ENCODE assay signal across 9 cellular contexts in the genomic region with DNA sequence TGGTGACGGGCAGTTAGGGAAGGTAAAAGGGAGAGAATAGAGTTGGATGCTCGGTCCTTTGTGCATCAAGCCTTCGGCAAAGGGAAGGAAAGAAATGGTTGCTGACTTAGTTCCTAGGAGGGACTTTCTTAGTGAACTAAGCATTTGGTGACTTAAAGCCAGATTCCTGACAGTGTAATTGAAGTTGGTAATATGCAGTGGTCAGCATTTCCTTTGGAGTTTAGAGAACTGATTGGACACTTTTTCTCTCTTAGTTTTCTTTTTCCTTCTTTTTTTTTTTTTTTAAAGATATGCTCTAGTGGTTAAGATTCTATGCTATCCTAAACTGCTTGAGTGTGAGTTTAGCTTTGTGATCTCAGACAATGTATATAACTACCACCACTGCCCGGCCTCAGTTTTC. TPM values are rescaled to one million over a fixed set of nuclear protein-coding genes. Genes with fewer than 3 reads are reported as not detected.
DNase-seq lines count a peak whose midpoint lies in the region; ATAC-seq and TF ChIP-seq lines count a peak whose summit lies in the region.
"Had no signal": no experiment of that assay in that cellular context is flagged by ENCODE, and none has a peak within 500 bp of the region (broad histone marks: within the 10 kb centered on the region; RNA-seq: fewer than 3 reads in every experiment).

No MANE protein-coding gene starts in this region.

- H3K9me3 ChIP-seq in GM23248 (ENCODE audit: low read depth) (no peaks in the 10 kb centered on the region), RWPE2 (ENCODE audit: severe bottlenecking) (no peaks in the 10 kb centered on the region), esophagus muscularis mucosa (no peaks in the 10 kb centered on the region), neuronal stem cell (replicated peaks in 1 of 2; ENCODE audit: control insufficient read depth in 2 of 2, insufficient read depth in 1 of 2, low read depth in 1 of 2, low read length in 2 of 2) (no peaks in the 10 kb centered on the region)
- H3K9me3 ChIP-seq: mucosa of descending colon had no signal

- no peak overlapping the region for H3K14ac ChIP-seq in neuronal stem cell (ENCODE audit: low read length)

- H3K27me3 ChIP-seq in GM23248 (replicated peaks; ENCODE audit: insufficient read depth), result no peaks in the 10 kb centered on the region
- H3K27me3 ChIP-seq in RWPE2 (ENCODE audit: insufficient read depth, poor library complexity, severe bottlenecking), result no peaks in the 10 kb centered on the region
- no peaks in the 10 kb centered on the region for H3K27me3 ChIP-seq in esophagus muscularis mucosa
- no peaks in the 10 kb centered on the region for H3K27me3 ChIP-seq in neuronal stem cell (ENCODE audit: control insufficient read depth in 3 of 3, insufficient read depth in 3 of 3, low read depth in 1 of 3, low read length in 3 of 3)

- WGBS in GM23248 (ENCODE audit: low coverage in 1 of 2, low lambda C conversion rate in 2 of 2, missing lambda C conversion rate in 2 of 2), 2 experiments, result 62% methylated on average over 4 of the region's 4 CpGs
- WGBS in esophagus muscularis mucosa, result 73% methylated on average over 4 of the region's 4 CpGs
- no CpG with 5 or more reads among the region's 4 CpGs for WGBS in neuronal stem cell (ENCODE audit: extremely low coverage in 2 of 2, insufficient read length in 2 of 2, insufficient replicate concordance in 1 of 2), 2 donors

- H3K4me1 ChIP-seq in GM23248 (ENCODE audit: insufficient read depth), result peaks cover 41% of the 10 kb centered on the region
- peaks cover 15% of the 10 kb centered on the region for H3K4me1 ChIP-seq in RWPE2 (ENCODE audit: insufficient read depth, poor library complexity, severe bottlenecking)
- peaks cover 36 to 63% (median 49%) of the 10 kb centered on the region in 4 donors for H3K4me1 ChIP-seq in esophagus muscularis mucosa
- H3K4me1 ChIP-seq in neuronal stem cell (ENCODE audit: control insufficient read depth in 2 of 2, insufficient read depth in 1 of 2, low read depth in 1 of 2, low read length in 2 of 2), result peaks cover 10 to 12% of the 10 kb centered on the region in 2 donors

- H2BK15ac ChIP-seq in neuronal stem cell (ENCODE audit: low read length), result no peak overlapping the region

- no peaks in the 10 kb centered on the region for H3K9me2 ChIP-seq in GM23248 (ENCODE audit: insufficient read depth)

- DNase-seq in GM23248 (peak; percentile 43), RWPE2 (ENCODE audit: low spot score) (no peak), esophagus muscularis mucosa (ENCODE audit: extremely low spot score) (no peak), retinal pigment epithelial cell (ENCODE audit: low read depth) (no peak), NCI-H2227 (lab: John Stamatoyannopoulos, UW; ENCODE audit: unreplicated experiment) (no peak), neuronal stem cell (ENCODE audit: low spot score) (no peak), A172 (ENCODE audit: low spot score) (no peak)
- DNase-seq: mucosa of descending colon had no signal

- H2AK5ac ChIP-seq in neuronal stem cell (ENCODE audit: low read depth, low read length), result no peak overlapping the region

- H2BK120ac ChIP-seq in neuronal stem cell (ENCODE audit: low read depth, low read length), result no peak overlapping the region

- H3K4ac ChIP-seq in neuronal stem cell (ENCODE audit: low read length), result no peak overlapping the region

- peaks cover 17% of the 10 kb centered on the region for H3F3A ChIP-seq in GM23248 (ENCODE audit: insufficient read depth)

- peaks cover 5% of the 10 kb centered on the region for H3K79me1 ChIP-seq in neuronal stem cell (ENCODE audit: low read depth, low read length)

- H3K4me3 ChIP-seq in GM23248, result peak overlapping the region; percentile 93
- peak overlapping the region; percentile 88 for H3K4me3 ChIP-seq in RWPE2 (ENCODE audit: severe bottlenecking)
- peak overlapping the region; percentile 82 to 95 (median 92) for H3K4me3 ChIP-seq in esophagus muscularis mucosa
- H3K4me3 ChIP-seq in retinal pigment epithelial cell (ENCODE audit: low read length), result peak overlapping the region; percentile 87
- H3K4me3 ChIP-seq in neuronal stem cell (ENCODE audit: low read length in 2 of 2), result peak overlapping the region in 1 of 2 donors; percentile 3
- H3K4me3 ChIP-seq: mucosa of descending colon had no signal

- in situ Hi-C loops in GM23248 (cut with MboI), result no loop called here

- no peak overlapping the region for H2BK5ac ChIP-seq in neuronal stem cell (ENCODE audit: low read length)

- TF ChIP-seq EP300 in esophagus muscularis mucosa (IDR thresholded peaks at IDR 0.05), result no peak

- H2AFZ ChIP-seq in GM23248, result no peak overlapping the region
- no peak overlapping the region for H2AFZ ChIP-seq in neuronal stem cell (ENCODE audit: low read length)

- ATAC-seq in RWPE2 (ENCODE audit: low read depth), result no peak
- ATAC-seq in HG02970 (IDR thresholded peaks at IDR 0.05; ENCODE audit: low FRiP score, unreplicated experiment), result no peak
- ATAC-seq: mucosa of descending colon had no signal

- TF ChIP-seq POLR2A in esophagus muscularis mucosa (IDR thresholded peaks at IDR 0.05; ENCODE audit: low read depth), result no peak

- H3K4me2 ChIP-seq in GM23248 (ENCODE audit: unreplicated experiment) (peak overlapping the region; percentile 81), neuronal stem cell (ENCODE audit: insufficient read depth, low read length, poor library complexity, severe bottlenecking) (no peak overlapping the region)

- H3K27ac ChIP-seq in GM23248 (no peak overlapping the region), RWPE2 (ENCODE audit: poor library complexity, severe bottlenecking) (no peak overlapping the region), esophagus muscularis mucosa (replicated peaks in 1 of 4) (no peak overlapping the region), neuronal stem cell (replicated peaks; ENCODE audit: low read length) (no peak overlapping the region)

- peaks cover 26% of the 10 kb centered on the region for H4K20me1 ChIP-seq in GM23248 (ENCODE audit: insufficient read depth)

- intact Hi-C loops in esophagus muscularis mucosa (cut with DNase I), result loop anchor here (5.0 to 10.0 kb wide), 2 partner anchors 62 to 134 kb away; partner anchors contain the start of gene GNE

- H3K18ac ChIP-seq in neuronal stem cell (ENCODE audit: low read length), result no peak overlapping the region

- TF ChIP-seq CTCF in RWPE2 (IDR thresholded peaks at IDR 0.05; ENCODE audit: poor library complexity, severe bottlenecking) (no peak), esophagus muscularis mucosa (IDR thresholded peaks at IDR 0.05) (no peak), retinal pigment epithelial cell (conservative IDR thresholded peaks at IDR 0.05; ENCODE audit: low read depth, low read length) (no peak)

- peaks cover 73% of the 10 kb centered on the region for H3K79me2 ChIP-seq in GM23248 (ENCODE audit: insufficient read depth)

- H4K8ac ChIP-seq in neuronal stem cell (ENCODE audit: low read depth, low read length), result no peak overlapping the region

- no peak overlapping the region for H4K91ac ChIP-seq in neuronal stem cell (ENCODE audit: low read depth, low read length, poor library complexity)

- no peak overlapping the region for H2BK12ac ChIP-seq in neuronal stem cell (ENCODE audit: low read length)

- no peak overlapping the region for H3K23ac ChIP-seq in neuronal stem cell (ENCODE audit: low read depth, low read length, poor library complexity)

- H3K36me3 ChIP-seq in GM23248 (ENCODE audit: low read depth), result peaks cover 5% of the 10 kb centered on the region; the same call in 1 of the 2 replicates
- peaks cover 36% of the 10 kb centered on the region for H3K36me3 ChIP-seq in RWPE2 (ENCODE audit: low read depth)
- peaks cover 4 to 21% (median 15%) of the 10 kb centered on the region in 4 donors for H3K36me3 ChIP-seq in esophagus muscularis mucosa
- peaks cover 2 to 48% of the 10 kb centered on the region in 2 donors for H3K36me3 ChIP-seq in neuronal stem cell (replicated peaks in 1 of 2; ENCODE audit: control insufficient read depth in 2 of 2, insufficient read depth in 2 of 2, low read length in 2 of 2)

- H3K9ac ChIP-seq in GM23248 (peak overlapping the region; percentile 90), neuronal stem cell (ENCODE audit: low read depth, low read length, poor library complexity) (no peak overlapping the region)

RNA-seq across cellular contexts. Expression of gene CLTA, which starts 2.3 kb away (rescaled TPM):
- total RNA-seq in GM23248 (2014; rRNA removed; shearing (Covaris generic)), result 230 and 240 TPM in 2 replicates
- polyA plus RNA-seq in GM23248 (2016; fragmentation: Nextera tagmentation; extraction: Ambion mirVana), result 218 and 229 TPM in 2 replicates
- total RNA-seq in esophagus muscularis mucosa, result 100 to 1,000 TPM; 125 to 178 (median 159) TPM
- 191 TPM for polyA plus RNA-seq in neuronal stem cell (2013, experiment 1 of 2)
- polyA plus RNA-seq in neuronal stem cell (2013, experiment 2 of 2), result 183 TPM
- total RNA-seq in A172 (2014; rRNA removed; shearing (Covaris generic)), result 499 and 646 TPM in 2 replicates

RNA-seq across cellular contexts. Expression of gene CCIN, which starts 23.9 kb away (rescaled TPM):
- 0.51 and 2.8 TPM in 2 replicates for total RNA-seq in GM23248 (2014; rRNA removed; shearing (Covaris generic))
- 1.4 and 2.5 TPM in 2 replicates for polyA plus RNA-seq in GM23248 (2016; fragmentation: Nextera tagmentation; extraction: Ambion mirVana)
- total RNA-seq in esophagus muscularis mucosa, result 1 to 10 TPM in 1 of 4 donors, under 1 TPM in 3; 0.39 to 1.0 (median 0.46) TPM
- polyA plus RNA-seq in neuronal stem cell (2013, experiment 1 of 2), result 0.03 TPM
- polyA plus RNA-seq in neuronal stem cell (2013, experiment 2 of 2), result 0.03 TPM
- 0.34 and 0.36 TPM in 2 replicates for total RNA-seq in A172 (2014; rRNA removed; shearing (Covaris generic))

RNA-seq across cellular contexts. Expression of gene GLIPR2, which starts 56.5 kb away (rescaled TPM):
- 27.5 and 32.9 TPM in 2 replicates for total RNA-seq in GM23248 (2014; rRNA removed; shearing (Covaris generic))
- polyA plus RNA-seq in GM23248 (2016; fragmentation: Nextera tagmentation; extraction: Ambion mirVana), result 43.4 and 47.5 TPM in 2 replicates
- 10 to 100 TPM; 51.3 to 84.9 (median 59.6) TPM for total RNA-seq in esophagus muscularis mucosa
- polyA plus RNA-seq in neuronal stem cell (2013, experiment 1 of 2), result 29.4 TPM
- 30.0 TPM for polyA plus RNA-seq in neuronal stem cell (2013, experiment 2 of 2)
- 17.6 and 24.3 TPM in 2 replicates for total RNA-seq in A172 (2014; rRNA removed; shearing (Covaris generic))
